10 cellular contexts compared by ENCODE assay signal in genomic region chr11:74443071-74443864, GRCh38. TPM values are rescaled to one million over a fixed set of nuclear protein-coding genes. Genes with fewer than 3 reads are reported as not detected.
DNase-seq lines count a peak whose midpoint lies in the region; ATAC-seq, FAIRE-seq and TF ChIP-seq lines count a peak whose summit lies in the region.
"Had no signal": no experiment of that assay in that cellular context is flagged by ENCODE, and none has a peak within 500 bp of the region (broad histone marks: within the 10 kb centered on the region; RNA-seq: fewer than 3 reads in every experiment).

No MANE protein-coding gene starts in this region.

- H3K4me1 ChIP-seq in aorta (ENCODE audit: control insufficient read depth in 1 of 2, insufficient read depth in 2 of 2, low read length in 2 of 2), result peaks cover 0 to 12% of the 10 kb centered on the region in 2 donors
- H3K4me1 ChIP-seq: SJSA1 had no signal

- peak overlapping the region; percentile 21 to 60 for H3K27ac Mint-ChIP-seq in stimulated activated naive CD8-positive, alpha-beta T cell treated with anti-CD3 and anti-CD28 coated beads, Interleukin-15, amount 100 ng/mL, for 72 hours

- H3K9me3 ChIP-seq in WERI-Rb-1 (ENCODE audit: severe bottlenecking) (no peaks in the 10 kb centered on the region), aorta (ENCODE audit: control insufficient read depth, low read length) (no peaks in the 10 kb centered on the region)
- H3K9me3 ChIP-seq: SJSA1 had no signal

- H3K4me3 ChIP-seq in WERI-Rb-1 (ENCODE audit: low read depth, low read length) (no peak overlapping the region), aorta (ENCODE audit: low read length in 2 of 2) (no peak overlapping the region)
- H3K4me3 ChIP-seq: SJSA1, skin epidermis had no signal

- H3K4me3 Mint-ChIP-seq in stimulated activated naive CD8-positive, alpha-beta T cell treated with anti-CD3 and anti-CD28 coated beads, Interleukin-15, amount 100 ng/mL, for 72 hours, result no peak overlapping the region

- peak; percentile 54 for TF ChIP-seq CTCF in WERI-Rb-1 (IDR thresholded peaks at IDR 0.05; ENCODE audit: low read depth, low read length)

- H3K27me3 Mint-ChIP-seq in stimulated activated naive CD8-positive, alpha-beta T cell treated with anti-CD3 and anti-CD28 coated beads, Interleukin-15, amount 100 ng/mL, for 72 hours, result no peaks in the 10 kb centered on the region

- no peak for DNase-seq in stimulated activated naive CD8-positive, alpha-beta T cell treated with anti-CD3 and anti-CD28 coated beads, Interleukin-15, amount 100 ng/mL, for 72 hours
- DNase-seq in stimulated activated naive CD8-positive, alpha-beta T cell treated with anti-CD3 and anti-CD28 coated beads, Interleukin-15, Interleukin-2, amounts not matched to agents 100 U/mL and 50 U/mL, for 24 hours, result no peak
- DNase-seq in WERI-Rb-1 (peak; percentile 36), iris pigment epithelial cell (ENCODE audit: low read depth) (peak; percentile 55), aorta (no peak), RCC 7860 (ENCODE audit: low spot score) (no peak), posterior cingulate gyrus (no peak), OCI-M2 (lab: John Stamatoyannopoulos, UW; ENCODE audit: unreplicated experiment) (no peak)

- peaks cover 14 to 16% of the 10 kb centered on the region in 2 donors for H3K9me3 Mint-ChIP-seq in stimulated activated naive CD8-positive, alpha-beta T cell treated with anti-CD3 and anti-CD28 coated beads, Interleukin-15, amount 100 ng/mL, for 72 hours

- intact Hi-C loops in aorta (cut with DNase I) (loop anchor here in 1 of 2 donors (5.0 kb wide), 2 partner anchors 46 to 121 kb away; partner anchors contain the start of gene PGM2L1), posterior cingulate gyrus (cut with DNase I) (no loop called here)

- no peaks in the 10 kb centered on the region for H3K4me1 Mint-ChIP-seq in stimulated activated naive CD8-positive, alpha-beta T cell treated with anti-CD3 and anti-CD28 coated beads, Interleukin-15, amount 100 ng/mL, for 72 hours

- FAIRE-seq in RCC 7860 (lab: Jason Lieb, UNC), result no peak

- H3K36me3 ChIP-seq in WERI-Rb-1 (no peaks in the 10 kb centered on the region), aorta (ENCODE audit: control insufficient read depth in 1 of 2, insufficient read depth in 2 of 2, low read length in 1 of 2) (no peaks in the 10 kb centered on the region)
- H3K36me3 ChIP-seq: SJSA1 had no signal

- 2 to 4% methylated on average over 8 of the region's 8 CpGs for WGBS in aorta, 2 donors

- H3K27ac ChIP-seq in WERI-Rb-1, result peak overlapping the region; percentile 60
- peak overlapping the region; percentile 36 to 82 for H3K27ac ChIP-seq in aorta (ENCODE audit: low read depth in 1 of 2, low read length in 2 of 2)
- H3K27ac ChIP-seq: SJSA1, skin epidermis had no signal

- no peak for ATAC-seq in stimulated activated naive CD8-positive, alpha-beta T cell treated with anti-CD3 and anti-CD28 coated beads, Interleukin-15, amount 100 ng/mL, for 72 hours
- ATAC-seq in stimulated activated naive CD8-positive, alpha-beta T cell treated with anti-CD3 and anti-CD28 coated beads, Interleukin-15, Interleukin-2, amounts not matched to agents 100 U/mL and 50 U/mL, for 24 hours, result no peak
- no peak for ATAC-seq in aorta (ENCODE audit: low FRiP score)

- H3K27me3 ChIP-seq in WERI-Rb-1 (ENCODE audit: insufficient read depth, low read depth, severe bottlenecking) (no peaks in the 10 kb centered on the region), aorta (ENCODE audit: control insufficient read depth in 1 of 2, insufficient read depth in 2 of 2, low read length in 1 of 2) (no peaks in the 10 kb centered on the region)
- H3K27me3 ChIP-seq: SJSA1 had no signal

RNA-seq across cellular contexts. Expression of gene KCNE3, which starts 24.1 kb away (rescaled TPM):
- total RNA-seq in aorta, result 10 to 100 TPM in 1 of 2 donors, 1 to 10 TPM in 1; 3.8 to 12.5 TPM
- polyA plus RNA-seq in aorta, result 10 to 100 TPM in 1 of 2 donors, under 1 TPM in 1; 0.97 to 17.9 TPM
- total RNA-seq: SJSA1 had no signal

RNA-seq across cellular contexts. Expression of gene PGM2L1, which starts 45.0 kb away (rescaled TPM):
- 10 to 100 TPM; 13.5 to 18.8 TPM for total RNA-seq in aorta
- 1 to 10 TPM; 2.9 to 7.7 TPM for polyA plus RNA-seq in aorta

RNA-seq across cellular contexts. Expression of gene LIPT2, which starts 50.3 kb away (rescaled TPM):
- total RNA-seq in aorta, result 1 to 10 TPM; 1.0 to 1.8 TPM
- polyA plus RNA-seq in aorta, result under 1 TPM in 1 of 2 donors, not detected in 1; 0.95 TPM

Comparison
In these comparisons a context has a peak if more than half of its experiments do, and no peak if none do; other contexts are left out.
1. DNase-seq: peak in WERI-Rb-1 (single experiment) and iris pigment epithelial cell (single experiment); none in stimulated activated naive CD8-positive, alpha-beta T cell treated with anti-CD3 and anti-CD28 coated beads, Interleukin-15, amount 100 ng/mL, for 72 hours (0 of 2), stimulated activated naive CD8-positive, alpha-beta T cell treated with anti-CD3 and anti-CD28 coated beads, Interleukin-15, Interleukin-2, amounts not matched to agents 100 U/mL and 50 U/mL, for 24 hours (single experiment), aorta (0 of 2), RCC 7860 (single experiment), posterior cingulate gyrus (0 of 10) and OCI-M2 (single experiment).